18 cellular contexts compared by ENCODE assay signal in the genomic region with DNA sequence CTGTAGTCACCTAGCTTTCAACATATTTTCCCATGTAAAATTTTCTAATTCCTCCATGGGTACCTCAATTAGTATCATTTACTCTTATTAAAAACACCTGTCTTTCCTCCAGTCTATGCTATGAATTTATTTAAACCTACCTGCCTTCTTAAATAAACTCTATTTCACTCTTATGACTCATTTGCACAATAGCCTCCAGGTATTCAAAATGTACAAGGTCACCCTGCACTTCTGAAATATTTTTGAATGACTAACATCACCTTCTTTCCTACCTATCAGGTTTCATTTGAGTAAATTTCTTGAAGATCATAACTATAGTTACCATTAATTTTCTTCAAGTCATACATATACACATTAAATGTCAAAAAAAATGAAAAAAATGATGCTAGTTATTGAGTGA.
"Had no signal": no experiment of that assay in that cellular context is flagged by ENCODE, and none has a peak within 500 bp of the region (broad histone marks: within the 10 kb centered on the region; RNA-seq: fewer than 3 reads in every experiment).

No MANE protein-coding gene starts in this region.

- ATAC-seq: mucosa of descending colon; naive thymus-derived CD8-positive, alpha-beta T cell had no signal

- H3K4me2 ChIP-seq: hepatocyte had no signal

- H3K27ac ChIP-seq: esophagus squamous epithelium, hepatocyte, neutrophil, right atrium auricular region, sigmoid colon, skin epidermis, stomach, thoracic aorta had no signal

- H3K27me3 ChIP-seq: esophagus squamous epithelium, hepatocyte, neutrophil, right atrium auricular region, sigmoid colon, stomach had no signal

- H3K36me3 ChIP-seq: esophagus squamous epithelium, neutrophil, right atrium auricular region, sigmoid colon, stomach, thoracic aorta had no signal

- H3K4me1 ChIP-seq: esophagus squamous epithelium, right atrium auricular region, stomach had no signal

- H3K79me2 ChIP-seq: hepatocyte had no signal

- H2AFZ ChIP-seq: hepatocyte had no signal

- DNase-seq: effector memory CD4-positive, alpha-beta T cell; esophagus squamous epithelium; foreskin fibroblast; head of caudate nucleus; mucosa of descending colon; naive thymus-derived CD8-positive, alpha-beta T cell; posterior cingulate gyrus; sigmoid colon; stimulated activated CD4-positive, alpha-beta T cell treated with anti-CD3 and anti-CD28 coated beads, Interleukin-12 subunit alpha, Interleukin-12 subunit beta, amount 100 ng/mL, for 4 hours; stimulated activated naive CD4-positive, alpha-beta T cell; stomach; substantia nigra; trophoblast cell had no signal

- H3K9me3 ChIP-seq: esophagus squamous epithelium, mucosa of descending colon, neutrophil, right atrium auricular region, sigmoid colon, stomach, thoracic aorta had no signal

- H3K4me3 ChIP-seq: esophagus squamous epithelium, hepatocyte, mucosa of descending colon, right atrium auricular region, sigmoid colon, skin epidermis, stomach, thoracic aorta had no signal
